In the genomic region with DNA sequence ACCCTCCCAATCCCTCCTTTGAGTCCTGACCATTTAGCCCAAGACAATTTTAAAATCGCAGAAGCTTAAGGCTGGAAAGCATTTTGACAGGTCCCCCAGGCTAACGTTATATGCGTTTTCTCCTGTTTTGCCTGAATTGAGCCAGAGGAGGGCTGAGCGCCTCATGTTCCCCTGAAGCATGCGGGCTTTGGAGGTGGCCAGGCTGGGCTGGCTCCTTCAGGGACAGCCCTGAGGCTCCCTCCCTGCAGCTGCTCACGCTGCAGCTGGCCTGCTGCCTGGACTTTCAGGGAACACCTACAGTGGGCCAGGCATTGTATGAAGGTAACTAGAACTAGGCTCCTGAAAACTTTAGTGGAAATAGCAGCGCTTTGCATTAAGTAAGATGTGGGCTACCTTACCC, we compare ENCODE assay signal across 14 cellular contexts.
A peak's percentile ranks its signal among the peaks of the same experiment; 100 is the strongest.
DNase-seq lines count a peak whose midpoint lies in the region; ATAC-seq, FAIRE-seq and TF ChIP-seq lines count a peak whose summit lies in the region.
"Had no signal": no experiment of that assay in that cellular context is flagged by ENCODE, and none has a peak within 500 bp of the region (broad histone marks: within the 10 kb centered on the region; RNA-seq: fewer than 3 reads in every experiment).

No MANE protein-coding gene starts in this region.

- H3K79me2 ChIP-seq in HepG2 (ENCODE audit: insufficient read depth, low read length), result no peaks in the 10 kb centered on the region

- CTCF ChIA-PET in HepG2 (lab: Yijun Ruan, JAX; ENCODE audit: low intra/inter-chr PET ratio, low total read pairs), result no interaction called here

- H3K9ac ChIP-seq in adipocyte (ENCODE audit: low read length) (peak overlapping the region; percentile 51), HepG2 (ENCODE audit: insufficient read depth, low read depth, low read length) (no peak overlapping the region)

- no TSS peak for BruUV-seq in HepG2 (replicated peaks; lab: Mats Ljungman, UMichigan)

- H3K27ac ChIP-seq in suprapubic skin (peak overlapping the region; percentile 4), HepG2 (ENCODE audit: extremely low read length, insufficient read depth, low read length) (no peak overlapping the region), ovary (no peak overlapping the region)
- H3K27ac ChIP-seq: vagina had no signal

- peak overlapping the region; percentile 22 for H3K4me3 ChIP-seq in adipocyte (ENCODE audit: low read length)
- H3K4me3 ChIP-seq in suprapubic skin, result no peak overlapping the region
- no peak overlapping the region for H3K4me3 ChIP-seq in HepG2 (replicated peaks in 1 of 3; ENCODE audit: insufficient read depth in 1 of 3, low read depth in 2 of 3, low read length in 3 of 3)
- H3K4me3 ChIP-seq in ovary, result no peak overlapping the region
- H3K4me3 ChIP-seq: K562, skin epidermis, vagina had no signal

- TF ChIP-seq CTCF in suprapubic skin (IDR thresholded peaks at IDR 0.05) (no peak), HepG2 (CRISPR knock-in tag; IDR thresholded peaks at IDR 0.05) (no peak), ovary (IDR thresholded peaks at IDR 0.05) (no peak)

- POLR2A ChIA-PET in HepG2 (lab: Yijun Ruan, JAX), result no interaction called here

- H3K9me3 ChIP-seq in adipocyte (ENCODE audit: control insufficient read depth, low read length) (no peaks in the 10 kb centered on the region), suprapubic skin (no peaks in the 10 kb centered on the region), HepG2 (ENCODE audit: low read length) (no peaks in the 10 kb centered on the region), ovary (no peaks in the 10 kb centered on the region)
- H3K9me3 ChIP-seq: vagina had no signal

- H3K27me3 ChIP-seq in adipocyte (replicated peaks; ENCODE audit: control insufficient read depth, insufficient read depth, low read length) (no peaks in the 10 kb centered on the region), suprapubic skin (no peaks in the 10 kb centered on the region), HepG2 (ENCODE audit: control insufficient read depth in 1 of 2, insufficient read depth in 2 of 2, low read length in 2 of 2) (peaks cover 2 to 24% of the 10 kb centered on the region in 2 experiments; a peak in 3 of 5 replicates), ovary (no peaks in the 10 kb centered on the region)
- H3K27me3 ChIP-seq: vagina had no signal

- TF ChIP-seq EP300 in suprapubic skin (IDR thresholded peaks at IDR 0.05), result no peak
- no peak for TF ChIP-seq EP300 in HepG2 (IDR thresholded peaks at IDR 0.05; ENCODE audit: low read depth in 2 of 2, low read length in 2 of 2)
- TF ChIP-seq EP300 in HepG2 (CRISPR knock-in tag; IDR thresholded peaks at IDR 0.05; ENCODE audit: borderline replicate concordance), result no peak
- no peak for TF ChIP-seq EP300 in ovary (IDR thresholded peaks at IDR 0.05)

- no peaks in the 10 kb centered on the region for H4K20me1 ChIP-seq in HepG2 (ENCODE audit: insufficient read depth, low read length)

- no peak for ATAC-seq in HepG2
- ATAC-seq: K562 had no signal

- peak; percentile 63 for DNase-seq in SKM-1 (lab: John Stamatoyannopoulos, UW; ENCODE audit: unreplicated experiment)
- DNase-seq in SKM-1 treated with dmso at 0.1 percent for 144 hours (lab: John Stamatoyannopoulos, UW; ENCODE audit: unreplicated experiment), result no peak
- no peak for DNase-seq in adipocyte (ENCODE audit: low read depth)
- peak; percentile 47 for DNase-seq in left kidney (ENCODE audit: low read depth, low spot score)
- no peak for DNase-seq in suprapubic skin (ENCODE audit: low spot score in 2 of 2)
- no peak for DNase-seq in HepG2 (ENCODE audit: low spot score)
- DNase-seq in ovary, result no peak
- no peak for DNase-seq in stimulated activated CD4-positive, alpha-beta T cell treated with anti-CD3 and anti-CD28 coated beads, Interleukin-15, amount 100 ng/mL, for 24 hours
- DNase-seq: anterior cingulate cortex, SHP77 treated with DMSO at 0.1 percent for 48 hours had no signal

- intact Hi-C loops in HepG2 (cut with micrococcal nuclease; ENCODE audit: unreplicated experiment), result no loop called here
- intact Hi-C loops in ovary (cut with DNase I), result no loop called here

- H3K4me1 ChIP-seq in adipocyte (ENCODE audit: control insufficient read depth, insufficient read depth, low read length), result peaks cover 61% of the 10 kb centered on the region
- H3K4me1 ChIP-seq in suprapubic skin, result peaks cover 47% of the 10 kb centered on the region
- no peaks in the 10 kb centered on the region for H3K4me1 ChIP-seq in HepG2 (ENCODE audit: insufficient read depth, low read length)
- no peaks in the 10 kb centered on the region for H3K4me1 ChIP-seq in ovary (ENCODE audit: insufficient read depth)

- in situ Hi-C loops in HepG2 (cut with HindIII; ENCODE audit: extremely low pct_ligation_motif_present, low pct_unique_long_range_greater_than_20kb), result no loop called here

- no peak for TF ChIP-seq RAD21 in HepG2 (CRISPR knock-in tag; IDR thresholded peaks at IDR 0.05)

- no peaks in the 10 kb centered on the region for H3K36me3 ChIP-seq in adipocyte (ENCODE audit: control insufficient read depth, insufficient read depth, low read length, severe bottlenecking)
- H3K36me3 ChIP-seq in suprapubic skin, result no peaks in the 10 kb centered on the region
- H3K36me3 ChIP-seq in HepG2 (replicated peaks in 1 of 2; ENCODE audit: control insufficient read depth in 1 of 2, insufficient read depth in 2 of 2, low read length in 2 of 2), result no peaks in the 10 kb centered on the region
- no peaks in the 10 kb centered on the region for H3K36me3 ChIP-seq in ovary
- H3K36me3 ChIP-seq: vagina had no signal

- H2AFZ ChIP-seq in HepG2 (ENCODE audit: low read length), result no peak overlapping the region

- WGBS in suprapubic skin, result 49% methylated on average over 6 of the region's 7 CpGs
- 40% methylated on average over 5 of the region's 7 CpGs for WGBS in HepG2 (ENCODE audit: low lambda C conversion rate)
- 50 to 63% (median 61%) methylated on average over 7 of the region's 7 CpGs for WGBS in ovary, 3 donors

- TF ChIP-seq POLR2A in suprapubic skin (IDR thresholded peaks at IDR 0.05), result no peak
- no peak for TF ChIP-seq POLR2A in HepG2 (IDR thresholded peaks at IDR 0.05; ENCODE audit: insufficient read depth in 1 of 2, low read depth in 2 of 2, low read length in 2 of 2)
- no peak for TF ChIP-seq POLR2A in ovary (IDR thresholded peaks at IDR 0.05)

- no peak overlapping the region for H3K4me2 ChIP-seq in HepG2 (ENCODE audit: low read depth, low read length)

- no peak for FAIRE-seq in HepG2 (lab: Jason Lieb, UNC)
- FAIRE-seq: endometrium, K562 had no signal

TF ChIP-seq in HepG2, 621 proteins besides CTCF, POLR2A, EP300 and RAD21:
- TF ChIP-seq, protein P1, sequence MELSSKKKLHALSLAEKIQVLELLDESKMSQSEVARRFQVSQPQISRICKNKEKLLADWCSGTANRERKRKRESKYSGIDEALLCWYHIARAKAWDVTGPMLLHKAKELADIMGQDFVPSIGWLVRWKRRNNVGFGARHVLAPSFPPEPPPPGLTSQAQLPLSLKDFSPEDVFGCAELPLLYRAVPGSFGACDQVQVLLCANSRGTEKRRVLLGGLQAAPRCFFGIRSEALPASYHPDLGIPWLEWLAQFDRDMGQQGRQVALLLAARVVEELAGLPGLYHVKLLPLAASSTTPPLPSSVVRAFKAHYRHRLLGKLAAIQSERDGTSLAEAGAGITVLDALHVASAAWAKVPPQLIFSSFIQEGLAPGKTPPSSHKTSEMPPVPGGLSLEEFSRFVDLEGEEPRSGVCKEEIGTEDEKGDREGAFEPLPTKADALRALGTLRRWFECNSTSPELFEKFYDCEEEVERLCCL (CRISPR knock-in tag; IDR thresholded peaks at IDR 0.05; ENCODE audit: borderline replicate concordance), result no peak
- TF ChIP-seq RBM39 (IDR thresholded peaks at IDR 0.05; ENCODE audit: low read depth, low read length, poor library complexity, severe bottlenecking), result no peak
- TF ChIP-seq YEATS4 (CRISPR knock-in tag; IDR thresholded peaks at IDR 0.05; ENCODE audit: borderline replicate concordance), result no peak
- TF ChIP-seq SOX13 (IDR thresholded peaks at IDR 0.05), result no peak
- no peak for TF ChIP-seq SOX13 (CRISPR knock-in tag; conservative IDR thresholded peaks at IDR 0.05 in 1 of 2, IDR thresholded peaks at IDR 0.05 in 1 of 2)
- TF ChIP-seq MEF2D (CRISPR knock-in tag; IDR thresholded peaks at IDR 0.05), result no peak
TF ChIP-seq in HepG2: peak in this region for 0.

Comparison
In these comparisons a context has a peak if more than half of its experiments do, and no peak if none do; other contexts are left out.
1. DNase-seq: peak in SKM-1 (single experiment) and left kidney (single experiment); none in SKM-1 treated with dmso at 0.1 percent for 144 hours (single experiment), adipocyte (single experiment), suprapubic skin (0 of 2), HepG2 (single experiment), ovary (0 of 5) and stimulated activated CD4-positive, alpha-beta T cell treated with anti-CD3 and anti-CD28 coated beads, Interleukin-15, amount 100 ng/mL, for 24 hours (single experiment).